ENCODE assay signal across 25 cellular contexts in genomic region chr3:46396129-46396528, GRCh38. TPM values are rescaled to one million over a fixed set of nuclear protein-coding genes. Genes with fewer than 3 reads are reported as not detected.
DNase-seq lines count a peak whose midpoint lies in the region; ATAC-seq and TF ChIP-seq lines count a peak whose summit lies in the region.
"Had no signal": no experiment of that assay in that cellular context is flagged by ENCODE, and none has a peak within 500 bp of the region (broad histone marks: within the 10 kb centered on the region; RNA-seq: fewer than 3 reads in every experiment).

No MANE protein-coding gene starts in this region.

- H3K4me3 ChIP-seq in upper lobe of right lung, result no peak overlapping the region
- H3K4me3 ChIP-seq in testis, result no peak overlapping the region
- H3K4me3 ChIP-seq: esophagus muscularis mucosa had no signal

- DNase-seq in activated naive CD8-positive, alpha-beta T cell treated with anti-CD3 and anti-CD28 coated beads, Interleukin-2, amount 10 ng/mL, durations not matched to agents 7 days and 5 days, result no peak
- DNase-seq in activated naive CD8-positive, alpha-beta T cell treated with anti-CD3 and anti-CD28 coated beads, Interleukin-2, amount 50 U/mL, for 24 hours, result no peak
- DNase-seq in NOMO-1 treated with dmso at 0.1 percent for 144 hours (lab: John Stamatoyannopoulos, UW; ENCODE audit: unreplicated experiment) (peak; percentile 19), immature natural killer cell (peak in 2 of 3 donors; percentile 12 to 24), upper lobe of right lung (no peak), NCI-H510A treated with DMSO at 0.1 percent for 48 hours (lab: John Stamatoyannopoulos, UW) (no peak), testis (no peak), DMS53 treated with DMSO at 0.1 percent for 48 hours (lab: John Stamatoyannopoulos, UW; ENCODE audit: unreplicated experiment) (no peak)
- DNase-seq: activated naive CD4-positive, alpha-beta T cell treated with anti-CD3 and anti-CD28 coated beads, Interleukin-2, amount 50 U/mL, for 16 hours; activated T-cell treated with anti-CD3 and anti-CD28 coated beads for 4 hours; Calu3; dermis blood vessel endothelial cell; Karpas-422; left colon; NCI-H187 treated with DMSO at 0.1 percent for 48 hours; NCI-H526; posterior cingulate gyrus; small intestine; stimulated activated naive CD4-positive, alpha-beta T cell treated with Interleukin-2 at 50 U/mL for 16 hours had no signal

- no peak overlapping the region for H3K4me3 Mint-ChIP-seq in activated naive CD8-positive, alpha-beta T cell treated with anti-CD3 and anti-CD28 coated beads, Interleukin-2, amount 10 ng/mL, durations not matched to agents 7 days and 5 days
- H3K4me3 Mint-ChIP-seq in activated naive CD8-positive, alpha-beta T cell treated with anti-CD3 and anti-CD28 coated beads, Interleukin-2, amount 50 U/mL, for 24 hours, result no peak overlapping the region
- H3K4me3 Mint-ChIP-seq in immature natural killer cell, result no peak overlapping the region
- H3K4me3 Mint-ChIP-seq: brain; T-helper 1 cell treated with Interleukin-12 subunit alpha and Interleukin-12 subunit beta and Interleukin-4 antibody, amounts not matched to agents 30 μg/mL and 1 μg/mL, for 36 hours had no signal

- no peaks in the 10 kb centered on the region for H3K36me3 ChIP-seq in upper lobe of right lung
- H3K36me3 ChIP-seq in testis (ENCODE audit: low read depth, missing control alignments), result no peaks in the 10 kb centered on the region
- H3K36me3 ChIP-seq: esophagus muscularis mucosa had no signal

- TF ChIP-seq CTCF in upper lobe of right lung (IDR thresholded peaks at IDR 0.05) (no peak), testis (IDR thresholded peaks at IDR 0.05) (no peak)

- H3K27ac Mint-ChIP-seq in activated naive CD8-positive, alpha-beta T cell treated with anti-CD3 and anti-CD28 coated beads, Interleukin-2, amount 10 ng/mL, durations not matched to agents 7 days and 5 days, result peak overlapping the region; percentile 26
- no peak overlapping the region for H3K27ac Mint-ChIP-seq in activated naive CD8-positive, alpha-beta T cell treated with anti-CD3 and anti-CD28 coated beads, Interleukin-2, amount 50 U/mL, for 24 hours
- H3K27ac Mint-ChIP-seq in immature natural killer cell, result no peak overlapping the region
- H3K27ac Mint-ChIP-seq: brain; T-helper 1 cell treated with Interleukin-12 subunit alpha and Interleukin-12 subunit beta and Interleukin-4 antibody, amounts not matched to agents 30 μg/mL and 1 μg/mL, for 36 hours had no signal

- peaks cover 3% of the 10 kb centered on the region for H3K27me3 Mint-ChIP-seq in activated naive CD8-positive, alpha-beta T cell treated with anti-CD3 and anti-CD28 coated beads, Interleukin-2, amount 10 ng/mL, durations not matched to agents 7 days and 5 days
- peaks cover 4% of the 10 kb centered on the region for H3K27me3 Mint-ChIP-seq in activated naive CD8-positive, alpha-beta T cell treated with anti-CD3 and anti-CD28 coated beads, Interleukin-2, amount 50 U/mL, for 24 hours
- H3K27me3 Mint-ChIP-seq in immature natural killer cell (ENCODE audit: low read depth in 3 of 3), result peaks cover 0 to 2% (median 0%) of the 10 kb centered on the region in 3 donors

- peaks cover 25% of the 10 kb centered on the region for H3K4me1 Mint-ChIP-seq in activated naive CD8-positive, alpha-beta T cell treated with anti-CD3 and anti-CD28 coated beads, Interleukin-2, amount 10 ng/mL, durations not matched to agents 7 days and 5 days
- H3K4me1 Mint-ChIP-seq in activated naive CD8-positive, alpha-beta T cell treated with anti-CD3 and anti-CD28 coated beads, Interleukin-2, amount 50 U/mL, for 24 hours, result peaks cover 9% of the 10 kb centered on the region
- peaks cover 13 to 21% of the 10 kb centered on the region in 2 donors for H3K4me1 Mint-ChIP-seq in immature natural killer cell
- H3K4me1 Mint-ChIP-seq: brain had no signal

- intact Hi-C loops in upper lobe of right lung (cut with DNase I), result no loop called here
- intact Hi-C loops in testis (cut with DNase I; ENCODE audit: low total_unique reads), result no loop called here

- H3K9me3 Mint-ChIP-seq in activated naive CD8-positive, alpha-beta T cell treated with anti-CD3 and anti-CD28 coated beads, Interleukin-2, amount 10 ng/mL, durations not matched to agents 7 days and 5 days, result peaks cover 3% of the 10 kb centered on the region
- H3K9me3 Mint-ChIP-seq in activated naive CD8-positive, alpha-beta T cell treated with anti-CD3 and anti-CD28 coated beads, Interleukin-2, amount 50 U/mL, for 24 hours, result no peaks in the 10 kb centered on the region
- H3K9me3 Mint-ChIP-seq in immature natural killer cell, result no peaks in the 10 kb centered on the region
- H3K9me3 Mint-ChIP-seq: T-helper 1 cell treated with Interleukin-12 subunit alpha and Interleukin-12 subunit beta and Interleukin-4 antibody, amounts not matched to agents 30 μg/mL and 1 μg/mL, for 36 hours had no signal

- H3K27ac ChIP-seq in upper lobe of right lung, result no peak overlapping the region
- H3K27ac ChIP-seq in testis, result no peak overlapping the region
- H3K27ac ChIP-seq: esophagus muscularis mucosa, RWPE1 had no signal

- WGBS in testis, 2 donors, result 48 to 49% methylated on average over 4 of the region's 4 CpGs

- ATAC-seq in activated naive CD8-positive, alpha-beta T cell treated with anti-CD3 and anti-CD28 coated beads, Interleukin-2, amount 10 ng/mL, durations not matched to agents 7 days and 5 days (ENCODE audit: low read depth), result peak; percentile 44
- no peak for ATAC-seq in activated naive CD8-positive, alpha-beta T cell treated with anti-CD3 and anti-CD28 coated beads, Interleukin-2, amount 50 U/mL, for 24 hours
- ATAC-seq in upper lobe of right lung, result peak; percentile 59
- ATAC-seq: left colon had no signal

- peaks cover 60% of the 10 kb centered on the region for H3K4me1 ChIP-seq in upper lobe of right lung
- H3K4me1 ChIP-seq in testis, result peaks cover 5% of the 10 kb centered on the region
- H3K4me1 ChIP-seq: esophagus muscularis mucosa had no signal

- H3K36me3 Mint-ChIP-seq in activated naive CD8-positive, alpha-beta T cell treated with anti-CD3 and anti-CD28 coated beads, Interleukin-2, amount 10 ng/mL, durations not matched to agents 7 days and 5 days, result peaks cover 2% of the 10 kb centered on the region
- H3K36me3 Mint-ChIP-seq in activated naive CD8-positive, alpha-beta T cell treated with anti-CD3 and anti-CD28 coated beads, Interleukin-2, amount 50 U/mL, for 24 hours (ENCODE audit: low read depth), result no peaks in the 10 kb centered on the region
- H3K36me3 Mint-ChIP-seq in immature natural killer cell, result no peaks in the 10 kb centered on the region
- H3K36me3 Mint-ChIP-seq: brain had no signal

- no peak for TF ChIP-seq POLR2A in testis (IDR thresholded peaks at IDR 0.05)

- H3K27me3 ChIP-seq in upper lobe of right lung (no peaks in the 10 kb centered on the region), testis (no peaks in the 10 kb centered on the region)
- H3K27me3 ChIP-seq: esophagus muscularis mucosa had no signal

- POLR2A ChIA-PET in activated naive CD8-positive, alpha-beta T cell treated with anti-CD3 and anti-CD28 coated beads, Interleukin-2, amount 10 ng/mL, durations not matched to agents 7 days and 5 days (lab: Charles Lee), result no interaction called here

- H3K9me3 ChIP-seq in upper lobe of right lung, result no peaks in the 10 kb centered on the region
- H3K9me3 ChIP-seq in testis, result no peaks in the 10 kb centered on the region
- H3K9me3 ChIP-seq: esophagus muscularis mucosa had no signal

RNA-seq across cellular contexts. Expression of gene CCRL2, which starts 10.9 kb away (rescaled TPM):
- 10 to 100 TPM; 13.5 to 14.4 TPM for total RNA-seq in activated naive CD8-positive, alpha-beta T cell treated with anti-CD3 and anti-CD28 coated beads, Interleukin-2, amount 10 ng/mL, durations not matched to agents 7 days and 5 days
- polyA plus RNA-seq in immature natural killer cell, result 1 to 10 TPM; 1.3 to 2.0 (median 1.4) TPM
- 28.5 TPM for total RNA-seq in upper lobe of right lung
- total RNA-seq in testis, result under 1 TPM; 0.31 to 0.87 TPM
- polyA plus RNA-seq in testis (ENCODE audit: insufficient read depth, low read depth, low replicate concordance), result 1.2 TPM
- total RNA-seq: Calu3 had no signal

RNA-seq across cellular contexts. Expression of gene CCR5, which starts 25.4 kb away (rescaled TPM):
- total RNA-seq in activated naive CD8-positive, alpha-beta T cell treated with anti-CD3 and anti-CD28 coated beads, Interleukin-2, amount 10 ng/mL, durations not matched to agents 7 days and 5 days, result 10 to 100 TPM; 39.6 to 44.3 TPM
- 1 to 10 TPM in 2 of 3 donors, not detected in 1; 1.4 to 4.2 TPM for polyA plus RNA-seq in immature natural killer cell
- total RNA-seq in upper lobe of right lung, result 8.7 TPM
- under 1 TPM in 1 of 2 donors, not detected in 1; 0.56 TPM for total RNA-seq in testis
- polyA plus RNA-seq in testis (ENCODE audit: insufficient read depth, low read depth, low replicate concordance), result 3.3 TPM
- total RNA-seq: Calu3, dermis blood vessel endothelial cell, myocyte had no signal
- polyA plus RNA-seq: AG04450 had no signal

RNA-seq across cellular contexts. Expression of gene CCR2, which starts 42.2 kb away (rescaled TPM):
- total RNA-seq in activated naive CD8-positive, alpha-beta T cell treated with anti-CD3 and anti-CD28 coated beads, Interleukin-2, amount 10 ng/mL, durations not matched to agents 7 days and 5 days, result 10 to 100 TPM; 52.5 to 53.0 TPM
- polyA plus RNA-seq in immature natural killer cell, result 10 to 100 TPM in 1 of 3 donors, 1 to 10 TPM in 2; 3.5 to 10.8 (median 6.7) TPM
- 17.8 TPM for total RNA-seq in upper lobe of right lung
- 1 to 10 TPM in 1 of 2 donors, not detected in 1; 1.2 TPM for total RNA-seq in testis
- 2.7 TPM for polyA plus RNA-seq in testis (ENCODE audit: insufficient read depth, low read depth, low replicate concordance)
- total RNA-seq: Calu3, dermis blood vessel endothelial cell, myocyte had no signal
- polyA plus RNA-seq: AG04450 had no signal

Comparison
In these comparisons a context has a peak if more than half of its experiments do, and no peak if none do; other contexts are left out.
1. DNase-seq: peak in NOMO-1 treated with dmso at 0.1 percent for 144 hours (single experiment) and immature natural killer cell (2 of 3); none in activated naive CD8-positive, alpha-beta T cell treated with anti-CD3 and anti-CD28 coated beads, Interleukin-2, amount 10 ng/mL, durations not matched to agents 7 days and 5 days (single experiment), activated naive CD8-positive, alpha-beta T cell treated with anti-CD3 and anti-CD28 coated beads, Interleukin-2, amount 50 U/mL, for 24 hours (single experiment), upper lobe of right lung (single experiment), NCI-H510A treated with DMSO at 0.1 percent for 48 hours (single experiment), testis (single experiment) and DMS53 treated with DMSO at 0.1 percent for 48 hours (single experiment).
2. RNA of gene CCRL2, which starts 10.9 kb away (total RNA-seq): 28.5 TPM in upper lobe of right lung (single experiment) and 13.5 to 14.4 TPM in activated naive CD8-positive, alpha-beta T cell treated with anti-CD3 and anti-CD28 coated beads, Interleukin-2, amount 10 ng/mL, durations not matched to agents 7 days and 5 days; 0.31 to 0.87 TPM in testis; every median in the first group is over 4 times any median in the second.